ENCODE assay signal across 33 cellular contexts in genomic region chr9:135734616-135735144, GRCh38. TPM values are rescaled to one million over a fixed set of nuclear protein-coding genes. Genes with fewer than 3 reads are reported as not detected.
"Had no signal": no experiment of that assay in that cellular context is flagged by ENCODE, and none has a peak within 500 bp of the region (broad histone marks: within the 10 kb centered on the region; RNA-seq: fewer than 3 reads in every experiment).

No MANE protein-coding gene starts in this region.

- DNase-seq: activated CD4-positive, alpha-beta T cell treated with anti-CD3 and anti-CD28 coated beads, Interleukin-2, amount 10 ng/mL, durations not matched to agents 24 days and 14 days; activated CD4-positive, alpha-beta T cell treated with anti-CD3 and anti-CD28 coated beads, Interleukin-2, amount 50 U/mL, for 4 hours; activated CD8-positive, alpha-beta T cell treated with anti-CD3 and anti-CD28 coated beads for 36 hours; activated effector memory CD4-positive, alpha-beta T cell treated with anti-CD3 and anti-CD28 coated beads, Interleukin-2, amount 50 U/mL, for 16 hours; activated naive CD4-positive, alpha-beta T cell treated with Interleukin-2 at 50 U/mL for 16 hours; activated T-cell treated with anti-CD3 and anti-CD28 coated beads, Interleukin-2, amount 50 U/mL, for 1 hour; activated T-cell treated with anti-CD3 and anti-CD28 coated beads, Interleukin-2, amount 50 U/mL, for 72 hours; anterior cingulate cortex; central memory CD4-positive, alpha-beta T cell; Kasumi-1; KG1; MG63; NCI-H1048; NCI-H1105 treated with DMSO at 0.1 percent for 48 hours; NCI-H1436 treated with DMSO at 0.1 percent for 48 hours; NCI-H1694 treated with DMSO at 0.1 percent for 48 hours; NCI-H2029; NCI-H2171 treated with DMSO at 0.1 percent for 48 hours; NCI-H2227 treated with DMSO at 0.1 percent for 48 hours; NCI-H446; Right ventricle myocardium superior; SW 1271; T-helper 1 cell; T-helper 2 cell; T-helper 9 cell had no signal

- H3K4me1 Mint-ChIP-seq: activated CD4-positive, alpha-beta T cell treated with anti-CD3 and anti-CD28 coated beads, Interleukin-2, amount 10 ng/mL, durations not matched to agents 24 days and 14 days; activated naive CD4-positive, alpha-beta T cell treated with anti-CD3 and anti-CD28 coated beads, Interleukin-2, amount 50 U/mL, for 24 hours; activated T-helper 17 cell treated with anti-CD3 and anti-CD28 coated beads, Interleukin-2, amount 50 U/mL, for 72 hours; brain had no signal

- H3K36me3 ChIP-seq: MG63 had no signal

- ATAC-seq: activated CD8-positive, alpha-beta T cell treated with anti-CD3 and anti-CD28 coated beads for 36 hours; activated T-cell treated with anti-CD3 and anti-CD28 coated beads, Interleukin-2, amount 50 U/mL, for 72 hours; activated T-helper 17 cell treated with anti-CD3 and anti-CD28 coated beads, Interleukin-2, amount 50 U/mL, for 72 hours had no signal

- H3K27ac ChIP-seq: PC-9, VCaP had no signal

- H3K9me3 ChIP-seq: MG63 had no signal

- H3K36me3 Mint-ChIP-seq: activated naive CD4-positive, alpha-beta T cell treated with anti-CD3 and anti-CD28 coated beads, Interleukin-2, amount 50 U/mL, for 24 hours had no signal

- H3K4me2 ChIP-seq: PC-9 had no signal

- H3K27ac Mint-ChIP-seq: activated CD4-positive, alpha-beta T cell treated with anti-CD3 and anti-CD28 coated beads, Interleukin-2, amount 10 ng/mL, durations not matched to agents 24 days and 14 days; activated CD8-positive, alpha-beta T cell treated with anti-CD3 and anti-CD28 coated beads for 36 hours; activated naive CD4-positive, alpha-beta T cell treated with anti-CD3 and anti-CD28 coated beads, Interleukin-2, amount 50 U/mL, for 24 hours; activated T-cell treated with anti-CD3 and anti-CD28 coated beads, Interleukin-2, amount 50 U/mL, for 72 hours; activated T-helper 17 cell treated with anti-CD3 and anti-CD28 coated beads, Interleukin-2, amount 50 U/mL, for 72 hours had no signal

- H3K4me3 ChIP-seq: MG63, PC-9 had no signal

- H3K4me3 Mint-ChIP-seq: activated CD4-positive, alpha-beta T cell treated with anti-CD3 and anti-CD28 coated beads, Interleukin-2, amount 10 ng/mL, durations not matched to agents 24 days and 14 days; activated CD8-positive, alpha-beta T cell treated with anti-CD3 and anti-CD28 coated beads for 36 hours; activated naive CD4-positive, alpha-beta T cell treated with anti-CD3 and anti-CD28 coated beads, Interleukin-2, amount 50 U/mL, for 24 hours; activated T-cell treated with anti-CD3 and anti-CD28 coated beads, Interleukin-2, amount 50 U/mL, for 72 hours; activated T-helper 17 cell treated with anti-CD3 and anti-CD28 coated beads, Interleukin-2, amount 50 U/mL, for 72 hours; brain had no signal

- H2AFZ ChIP-seq: PC-9 had no signal

RNA-seq across cellular contexts. Expression of gene KCNT1, which starts 32.7 kb away (rescaled TPM):
- total RNA-seq: activated CD4-positive, alpha-beta T cell treated with anti-CD3 and anti-CD28 coated beads, Interleukin-2, amount 10 ng/mL, durations not matched to agents 24 days and 14 days; activated CD8-positive, alpha-beta memory T cell treated with anti-CD3 and anti-CD28 coated beads for 36 hours; activated CD8-positive, alpha-beta T cell treated with anti-CD3 and anti-CD28 coated beads for 36 hours; activated T-cell treated with anti-CD3 and anti-CD28 coated beads, Interleukin-2, amount 50 U/mL, for 72 hours; activated T-helper 17 cell treated with anti-CD3 and anti-CD28 coated beads, Interleukin-2, amount 50 U/mL, for 72 hours; OCI-LY7; PC-9 had no signal

RNA-seq across cellular contexts. Expression of gene SOHLH1, which starts 35.4 kb away (rescaled TPM):
- total RNA-seq: activated CD4-positive, alpha-beta T cell treated with anti-CD3 and anti-CD28 coated beads, Interleukin-2, amount 10 ng/mL, durations not matched to agents 24 days and 14 days; activated CD8-positive, alpha-beta memory T cell treated with anti-CD3 and anti-CD28 coated beads for 36 hours; activated CD8-positive, alpha-beta T cell treated with anti-CD3 and anti-CD28 coated beads for 36 hours; activated T-cell treated with anti-CD3 and anti-CD28 coated beads, Interleukin-2, amount 50 U/mL, for 72 hours; activated T-helper 17 cell treated with anti-CD3 and anti-CD28 coated beads, Interleukin-2, amount 50 U/mL, for 72 hours; cerebellum; OCI-LY7; PC-9; Right ventricle myocardium superior had no signal
